Comparison of ENCODE assay signal across 8 cellular contexts in the genomic region with DNA sequence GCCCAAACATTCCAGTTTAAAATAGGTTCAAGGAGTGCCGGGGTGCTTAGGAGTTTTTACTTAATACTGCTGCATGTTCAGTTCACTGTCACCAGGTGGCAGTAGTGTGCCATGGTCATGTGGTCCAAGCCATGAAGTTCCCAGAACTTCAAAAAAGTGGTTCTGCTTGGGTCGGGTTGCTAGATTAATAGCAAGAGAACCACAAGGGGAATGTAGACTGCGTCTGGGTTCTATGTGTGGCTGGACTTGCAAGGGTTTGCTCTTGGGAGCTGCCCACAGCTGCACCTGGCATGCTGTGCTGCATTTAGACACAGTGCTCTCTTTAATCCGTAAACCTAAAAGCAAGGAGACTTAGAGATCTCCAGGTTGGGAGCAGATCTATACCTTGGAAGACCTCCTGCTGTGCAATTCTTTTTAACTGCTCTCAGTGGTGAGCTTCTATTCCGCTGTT. TPM values are rescaled to one million over a fixed set of nuclear protein-coding genes. Genes with fewer than 3 reads are reported as not detected.
A peak's percentile ranks its signal among the peaks of the same experiment; 100 is the strongest.
DNase-seq lines count a peak whose midpoint lies in the region; ATAC-seq and TF ChIP-seq lines count a peak whose summit lies in the region.

No MANE protein-coding gene starts in this region.

- H3K9me3 ChIP-seq in fibroblast of lung (ENCODE audit: control insufficient read depth, insufficient read depth, low read depth, low read length) = no peaks in the 10 kb centered on the region
- no peaks in the 10 kb centered on the region for H3K9me3 ChIP-seq in upper lobe of left lung

- WGBS in upper lobe of left lung, 2 donors = 40 to 51% methylated on average over 4 to 5 of the region's 5 CpGs

- H3K9me3 Mint-ChIP-seq in nephron progenitor cell = no peaks in the 10 kb centered on the region

- TF ChIP-seq EP300 in upper lobe of left lung (IDR thresholded peaks at IDR 0.05) = no peak

- H3K4me3 ChIP-seq in H7 (ENCODE audit: insufficient read depth, low read depth, low read length) = no peak overlapping the region
- H3K4me3 ChIP-seq in fibroblast of lung (replicated peaks in 1 of 4; ENCODE audit: control extremely low read depth in 1 of 4, insufficient read depth in 1 of 4, low read depth in 3 of 4, low read length in 4 of 4) = no peak overlapping the region
- no peak overlapping the region for H3K4me3 ChIP-seq in upper lobe of left lung

- no peaks in the 10 kb centered on the region for H3K79me2 ChIP-seq in fibroblast of lung (ENCODE audit: control insufficient read depth, insufficient read depth, low read length)

- no peak overlapping the region for H3K9ac ChIP-seq in fibroblast of lung (ENCODE audit: insufficient read depth, low read length)

- no peak overlapping the region for H3K4me2 ChIP-seq in fibroblast of lung (ENCODE audit: extremely low read depth, insufficient read depth, low read length)

- DNase-seq in COR-L47 (lab: John Stamatoyannopoulos, UW) (peak; percentile 24), H7 (peak; percentile 42), NCI-H526 (lab: John Stamatoyannopoulos, UW) (peak; percentile 26 to 74), fibroblast of lung (ENCODE audit: low read depth in 2 of 2) (peak; percentile 48 to 83), nephron progenitor cell (peak; percentile 60), upper lobe of left lung (peak in 1 of 2 donors; percentile 63), NK-92 (lab: John Stamatoyannopoulos, UW; ENCODE audit: unreplicated experiment) (no peak)
- DNase-seq in activated CD8-positive, alpha-beta memory T cell treated with anti-CD3 and anti-CD28 coated beads, Interleukin-2, amount 50 U/mL, for 1 hour (ENCODE audit: extremely low read depth) = peak; percentile 36

- no peak overlapping the region for H2AFZ ChIP-seq in fibroblast of lung (ENCODE audit: low read length)

- H3K4me1 Mint-ChIP-seq in nephron progenitor cell = peaks cover 41% of the 10 kb centered on the region

- no peaks in the 10 kb centered on the region for H3K36me3 ChIP-seq in H7 (replicated peaks; ENCODE audit: control insufficient read depth, insufficient read depth, low read length)
- H3K36me3 ChIP-seq in fibroblast of lung (ENCODE audit: control insufficient read depth, insufficient read depth, low read length) = no peaks in the 10 kb centered on the region
- no peaks in the 10 kb centered on the region for H3K36me3 ChIP-seq in upper lobe of left lung

- peaks cover 13% of the 10 kb centered on the region for H3K27me3 ChIP-seq in H7 (ENCODE audit: control insufficient read depth, insufficient read depth, low read length)
- peaks cover 21% of the 10 kb centered on the region for H3K27me3 ChIP-seq in fibroblast of lung (ENCODE audit: control insufficient read depth, insufficient read depth, low read length)
- H3K27me3 ChIP-seq in upper lobe of left lung = no peaks in the 10 kb centered on the region

- no peak overlapping the region for H3K27ac Mint-ChIP-seq in nephron progenitor cell

- no peaks in the 10 kb centered on the region for H3K4me1 ChIP-seq in fibroblast of lung (ENCODE audit: control insufficient read depth, extremely low read depth, insufficient read depth, low read length)
- H3K4me1 ChIP-seq in upper lobe of left lung = no peaks in the 10 kb centered on the region

- no peaks in the 10 kb centered on the region for H3K36me3 Mint-ChIP-seq in nephron progenitor cell (ENCODE audit: low read depth)

- TF ChIP-seq CTCF in fibroblast of lung (conservative IDR thresholded peaks at IDR 0.05 in 1 of 2, IDR thresholded peaks at IDR 0.05 in 1 of 2; ENCODE audit: low read depth in 1 of 2, low read length in 2 of 2) (peak; percentile 89 to 92), nephron progenitor cell (IDR thresholded peaks at IDR 0.05) (peak; percentile 84), upper lobe of left lung (IDR thresholded peaks at IDR 0.05) (peak; percentile 50 to 83 (median 78))

- H3K27me3 Mint-ChIP-seq in nephron progenitor cell (ENCODE audit: low read depth, poor library complexity) = peaks cover 10% of the 10 kb centered on the region

- TF ChIP-seq POLR2A in upper lobe of left lung (IDR thresholded peaks at IDR 0.05) = no peak

- no peak overlapping the region for H3K4me3 Mint-ChIP-seq in nephron progenitor cell

- H3K27ac ChIP-seq in fibroblast of lung (ENCODE audit: insufficient read depth, low read length) (no peak overlapping the region), upper lobe of left lung (no peak overlapping the region)

- no peaks in the 10 kb centered on the region for H4K20me1 ChIP-seq in fibroblast of lung (ENCODE audit: control insufficient read depth, extremely low read depth, insufficient read depth, low read length)

- ATAC-seq in upper lobe of left lung (ENCODE audit: low FRiP score in 2 of 2) = peak in 1 of 2 donors; percentile 87

RNA-seq across cellular contexts. Expression of a gene that starts 6.5 kb away (rescaled TPM):
- total RNA-seq in H7 (2014; rRNA removed; shearing (Covaris generic)) = 3.9 and 4.6 TPM in 2 replicates
- 3.5 and 30.6 TPM in 2 replicates for total RNA-seq in fibroblast of lung
- polyA plus RNA-seq in fibroblast of lung = 0.45 and 5.0 TPM in 2 replicates
- polyA plus RNA-seq in fibroblast of lung (2012) = 1.1 and 4.0 TPM in 2 replicates
- 2.4 TPM in 1 of 2 replicates, not detected in the other for polyA minus RNA-seq in fibroblast of lung (ENCODE audit: low replicate concordance)
- total RNA-seq in upper lobe of left lung = 10 to 100 TPM; 12.6 to 68.9 (median 56.3) TPM
